In the genomic region with DNA sequence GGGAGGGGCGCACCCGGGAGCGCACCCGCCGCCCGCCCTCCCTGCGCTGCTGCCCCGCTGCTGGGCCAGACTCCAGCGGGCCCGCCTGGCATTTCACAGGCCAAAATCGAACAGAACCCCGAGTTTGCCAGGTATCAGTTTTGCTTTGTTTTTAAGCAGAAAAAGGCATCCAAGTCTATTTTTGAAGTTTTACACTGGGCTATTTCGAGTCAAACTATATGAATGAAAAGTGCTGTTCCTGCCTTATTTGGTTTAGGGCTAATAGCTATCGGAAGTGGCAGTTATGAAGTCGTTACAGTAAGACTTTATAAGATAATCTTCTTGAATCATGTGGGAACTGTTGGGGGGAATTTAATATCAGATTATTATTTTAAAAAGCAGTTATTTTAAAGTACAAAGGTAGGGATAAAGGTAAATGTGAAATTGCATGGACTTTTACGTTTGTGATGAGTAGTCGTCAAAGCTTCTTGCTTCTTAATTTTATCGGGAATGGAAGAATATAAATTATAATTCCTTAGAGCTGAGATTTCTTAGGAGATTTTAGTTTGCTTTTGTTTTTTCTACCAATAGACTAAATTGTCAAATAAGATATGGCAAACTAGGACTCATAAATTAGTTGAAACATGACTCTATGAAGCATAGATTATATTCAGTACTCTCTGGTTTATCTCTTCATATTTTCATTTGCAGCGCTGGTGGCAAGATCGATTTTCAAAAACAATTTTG, we compare ENCODE assay signal across 8 cellular contexts. TPM values are rescaled to one million over a fixed set of nuclear protein-coding genes. Genes with fewer than 3 reads are reported as not detected.
DNase-seq lines count a peak whose midpoint lies in the region; ATAC-seq, FAIRE-seq and TF ChIP-seq lines count a peak whose summit lies in the region.

No MANE protein-coding gene starts in this region.

- TF ChIP-seq CTCF in Calu3 (IDR thresholded peaks at IDR 0.05; ENCODE audit: unreplicated experiment) = no peak
- TF ChIP-seq CTCF in bronchial epithelial cell (IDR thresholded peaks at IDR 0.05; ENCODE audit: insufficient read depth, low read length, severe bottlenecking) = no peak
- TF ChIP-seq CTCF in mucosa of descending colon (IDR thresholded peaks at IDR 0.05) = no peak

- intact Hi-C loops in Calu3 (cut with micrococcal nuclease; ENCODE audit: unreplicated experiment) (no loop called here), mucosa of descending colon (cut with DNase I, micrococcal nuclease) (no loop called here)

- H3K4me3 ChIP-seq in bronchial epithelial cell (ENCODE audit: low read depth, low read length) (peak overlapping the region; percentile 89), mucosa of descending colon (peak overlapping the region; percentile 29)

- H3K4me1 Mint-ChIP-seq in Calu3 (ENCODE audit: low read depth, unreplicated experiment) = no peaks in the 10 kb centered on the region

- no peaks in the 10 kb centered on the region for H3K36me3 ChIP-seq in bronchial epithelial cell (ENCODE audit: control insufficient read depth, insufficient read depth, low read length)
- no peaks in the 10 kb centered on the region for H3K36me3 ChIP-seq in mucosa of descending colon (ENCODE audit: low read depth)

- peaks cover 9% of the 10 kb centered on the region for H3K4me1 ChIP-seq in mucosa of descending colon (ENCODE audit: low read depth)

- peak overlapping the region; percentile 63 for H3K4me3 Mint-ChIP-seq in Calu3 (ENCODE audit: low read depth, unreplicated experiment)

- peak; percentile 11 for ATAC-seq in HG03565 (IDR thresholded peaks at IDR 0.05; ENCODE audit: unreplicated experiment)
- no peak for ATAC-seq in mucosa of descending colon

- no peak overlapping the region for H3K27ac Mint-ChIP-seq in Calu3 (ENCODE audit: unreplicated experiment)

- peaks cover 39% of the 10 kb centered on the region for H3K27me3 Mint-ChIP-seq in Calu3 (ENCODE audit: unreplicated experiment)

- peaks cover 16% of the 10 kb centered on the region for H3K36me3 Mint-ChIP-seq in Calu3 (ENCODE audit: insufficient read depth, unreplicated experiment)

- no peak for FAIRE-seq in bronchial epithelial cell (lab: Jason Lieb, UNC)

- CTCF ChIA-PET in Calu3 (lab: Charles Lee) = no interaction called here

- H3K9me3 Mint-ChIP-seq in Calu3 (ENCODE audit: low read depth, unreplicated experiment) = no peaks in the 10 kb centered on the region

- DNase-seq in Calu3 (no peak), bronchial epithelial cell (ENCODE audit: low read depth) (no peak), mucosa of descending colon (no peak), foreskin melanocyte (no peak), DMS153 treated with DMSO at 0.1 percent for 48 hours (lab: John Stamatoyannopoulos, UW; ENCODE audit: unreplicated experiment) (no peak)
- no peak for DNase-seq in stimulated activated CD4-positive, alpha-beta T cell treated with anti-CD3 and anti-CD28 coated beads, Interleukin-2, amount 100 ng/mL, for 24 hours
- no peak for DNase-seq in stimulated activated CD4-positive, alpha-beta T cell treated with anti-CD3 and anti-CD28 coated beads, Interleukin-4, amount 100 ng/mL, for 4 hours

- no peaks in the 10 kb centered on the region for H3K9me3 ChIP-seq in mucosa of descending colon

- no peaks in the 10 kb centered on the region for H3K27me3 ChIP-seq in bronchial epithelial cell (ENCODE audit: control insufficient read depth, insufficient read depth, low read length)

- no TSS peak for BruUV-seq in Calu3 (replicated peaks; lab: Mats Ljungman, UMichigan)

RNA-seq across cellular contexts. Expression of gene MSRB3, which starts 1.1 kb away (rescaled TPM):
- 1.4 and 1.5 TPM in 2 replicates for total RNA-seq in Calu3 (2022)
- 1.6 and 4.2 TPM in 2 replicates for total RNA-seq in bronchial epithelial cell
- 100 to 1,000 TPM in 1 of 3 donors, 10 to 100 TPM in 1, 1 to 10 TPM in 1; 8.1 to 154 (median 18.3) TPM for total RNA-seq in mucosa of descending colon
